In the genomic region with DNA sequence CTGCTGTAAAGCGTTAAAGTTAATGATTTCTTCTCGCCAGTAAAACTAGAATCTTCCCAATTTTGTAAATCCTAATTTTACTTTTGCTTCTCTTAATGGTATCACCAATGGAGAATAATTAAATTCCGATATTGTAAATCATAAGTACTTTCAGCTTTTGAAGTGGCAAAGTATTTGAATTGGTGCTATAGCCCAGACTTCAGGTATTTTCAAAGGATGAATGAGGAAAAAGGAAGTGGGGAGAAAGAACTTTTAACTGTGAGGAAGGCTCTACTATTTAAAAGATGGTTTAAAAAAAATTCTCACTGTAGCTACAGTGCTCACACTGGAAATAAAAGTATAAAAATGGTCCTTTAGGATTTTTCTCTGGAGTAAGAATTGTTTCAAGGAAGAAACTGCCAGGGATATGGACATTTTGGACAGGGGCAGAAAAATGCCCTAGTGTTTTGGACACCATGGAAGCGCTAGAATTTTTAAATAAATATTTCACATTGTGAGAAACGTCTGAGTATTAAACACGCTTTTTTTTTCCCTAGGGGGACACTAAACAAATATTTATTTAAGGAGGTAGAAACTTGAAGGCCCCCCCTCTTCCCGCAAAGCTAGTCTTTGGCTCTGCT, we compare ENCODE assay signal across 8 cellular contexts. TPM values are rescaled to one million over a fixed set of nuclear protein-coding genes. Genes with fewer than 3 reads are reported as not detected.
DNase-seq lines count a peak whose midpoint lies in the region; FAIRE-seq and TF ChIP-seq lines count a peak whose summit lies in the region.

No MANE protein-coding gene starts in this region.

- H3K79me2 ChIP-seq in OCI-LY7 (ENCODE audit: insufficient read depth, low read depth, low read length), result peaks cover 30% of the 10 kb centered on the region

- H3K4me1 Mint-ChIP-seq in Calu3 (ENCODE audit: low read depth, unreplicated experiment) (peaks cover 9% of the 10 kb centered on the region), endothelial cell (ENCODE audit: unreplicated experiment) (peaks cover 27% of the 10 kb centered on the region)

- no peak for FAIRE-seq in GM12892 (lab: Jason Lieb, UNC)

- no peak for TF ChIP-seq CTCF in Calu3 (IDR thresholded peaks at IDR 0.05; ENCODE audit: unreplicated experiment)
- TF ChIP-seq CTCF in OCI-LY7 (conservative IDR thresholded peaks at IDR 0.05; ENCODE audit: low read length), result no peak
- TF ChIP-seq CTCF in endothelial cell (IDR thresholded peaks at IDR 0.05; ENCODE audit: unreplicated experiment), result no peak
- no peak for TF ChIP-seq CTCF in neutrophil (IDR thresholded peaks at IDR 0.05)

- POLR2A ChIA-PET in OCI-LY7 (lab: Charles Lee), result interaction anchor here (0.7 to 1.1 kb wide), 5 partner anchors 24 to 331 kb away, joined by 3 to 5 read pairs (median 3); no protein-coding TSS in a partner anchor

- no peaks in the 10 kb centered on the region for H3K27me3 ChIP-seq in neutrophil

- CTCF ChIA-PET in Calu3 (lab: Charles Lee), result no interaction called here
- CTCF ChIA-PET in OCI-LY7 (lab: Charles Lee; ENCODE audit: unreplicated experiment), result interaction anchor here (0.6 kb wide), 1 partner anchor 167 kb away, joined by 3 read pairs; no protein-coding TSS in a partner anchor

- H3K4me3 ChIP-seq in OCI-LY7 (ENCODE audit: low read depth, low read length, poor library complexity, severe bottlenecking) (peak overlapping the region; percentile 75), neutrophil (ENCODE audit: low read depth in 1 of 2, low read length in 1 of 2) (peak overlapping the region; percentile 90 to 91)

- peaks cover 29% of the 10 kb centered on the region for H3K36me3 Mint-ChIP-seq in Calu3 (ENCODE audit: insufficient read depth, unreplicated experiment)
- peaks cover 8% of the 10 kb centered on the region for H3K36me3 Mint-ChIP-seq in endothelial cell (ENCODE audit: low read depth, unreplicated experiment)

- peak overlapping the region; percentile 86 for H3K27ac ChIP-seq in OCI-LY7 (ENCODE audit: low read depth, low read length, poor library complexity, severe bottlenecking)
- peak overlapping the region; percentile 98 for H3K27ac ChIP-seq in neutrophil

- peaks cover 3% of the 10 kb centered on the region for H3K9me3 Mint-ChIP-seq in Calu3 (ENCODE audit: low read depth, unreplicated experiment)
- no peaks in the 10 kb centered on the region for H3K9me3 Mint-ChIP-seq in endothelial cell (ENCODE audit: unreplicated experiment)

- BruUV-seq in Calu3 (replicated peaks; lab: Mats Ljungman, UMichigan) (TSS peak; percentile 76), OCI-LY7 (replicated peaks; lab: Mats Ljungman, UMichigan) (TSS peak; percentile 85)

- H4K20me1 ChIP-seq in OCI-LY7 (ENCODE audit: insufficient read depth, low read length), result peaks cover 20% of the 10 kb centered on the region; the same call in 1 of the 2 replicates

- H3K9me3 ChIP-seq in OCI-LY7 (ENCODE audit: low read length) (no peaks in the 10 kb centered on the region), neutrophil (no peaks in the 10 kb centered on the region)

- DNase-seq in Calu3 (no peak), OCI-LY7 (ENCODE audit: low spot score) (no peak), endothelial cell (ENCODE audit: low spot score) (no peak), NCI-H2171 treated with DMSO at 0.1 percent for 48 hours (lab: John Stamatoyannopoulos, UW) (no peak), GM12892 (ENCODE audit: insufficient read length) (no peak), posterior vena cava (ENCODE audit: low spot score) (no peak)
- DNase-seq in activated CD8-positive, alpha-beta memory T cell treated with anti-CD3 and anti-CD28 coated beads for 24 hours, result no peak

- no peaks in the 10 kb centered on the region for H3K9me2 ChIP-seq in OCI-LY7 (ENCODE audit: insufficient read depth, low read length)

- intact Hi-C loops in Calu3 (cut with micrococcal nuclease; ENCODE audit: unreplicated experiment), result loop anchor here (5.0 kb wide), 1 partner anchor 84 kb away; no protein-coding TSS in a partner anchor
- intact Hi-C loops in OCI-LY7 (cut with micrococcal nuclease; ENCODE audit: unreplicated experiment), result loop anchor here (2.0 to 10.0 kb wide), 5 partner anchors 69 to 289 kb away; no protein-coding TSS in a partner anchor
- intact Hi-C loops in posterior vena cava (cut with DNase I), result no loop called here

- H3K4me2 ChIP-seq in OCI-LY7 (ENCODE audit: low read length), result peak overlapping the region; percentile 81

- H3K4me1 ChIP-seq in OCI-LY7 (ENCODE audit: insufficient read depth, low read length, poor library complexity, severe bottlenecking), result peaks cover 20% of the 10 kb centered on the region
- H3K4me1 ChIP-seq in neutrophil (ENCODE audit: control insufficient read depth in 1 of 2, insufficient read depth in 1 of 2, low read depth in 1 of 2, low read length in 1 of 2), result peaks cover 30 to 37% of the 10 kb centered on the region in 2 experiments

- peak overlapping the region; percentile 83 for H3K4me3 Mint-ChIP-seq in Calu3 (ENCODE audit: low read depth, unreplicated experiment)
- peak overlapping the region; percentile 91 for H3K4me3 Mint-ChIP-seq in endothelial cell (ENCODE audit: unreplicated experiment)

- peak overlapping the region; percentile 42 for H3K27ac Mint-ChIP-seq in Calu3 (ENCODE audit: unreplicated experiment)
- peak overlapping the region; percentile 85 for H3K27ac Mint-ChIP-seq in endothelial cell (ENCODE audit: unreplicated experiment)

- no peaks in the 10 kb centered on the region for H3K27me3 Mint-ChIP-seq in Calu3 (ENCODE audit: unreplicated experiment)
- H3K27me3 Mint-ChIP-seq in endothelial cell (ENCODE audit: unreplicated experiment), result peaks cover 1% of the 10 kb centered on the region

- no peak for TF ChIP-seq POLR2A in GM12892 (IDR thresholded peaks at IDR 0.05; ENCODE audit: low read depth, low read length)

- H2AFZ ChIP-seq in OCI-LY7 (ENCODE audit: low read length), result peak overlapping the region; percentile 90

- H3K36me3 ChIP-seq in OCI-LY7 (ENCODE audit: insufficient read depth, low read length), result no peaks in the 10 kb centered on the region
- H3K36me3 ChIP-seq in neutrophil, result no peaks in the 10 kb centered on the region

RNA-seq across cellular contexts. Expression of a gene that starts 1.3 kb away (rescaled TPM):
- total RNA-seq in Calu3 (2022), result 35.7 and 38.1 TPM in 2 replicates
- total RNA-seq in OCI-LY7 (2014; rRNA removed; shearing (Covaris generic)), result 17.3 and 17.4 TPM in 2 replicates
- total RNA-seq in OCI-LY7 (2022), result 35.8 and 39.4 TPM in 2 replicates
- 105 TPM for total RNA-seq in endothelial cell (ENCODE audit: unreplicated experiment)
- 29.0 TPM for polyA plus RNA-seq in GM12892 (2012; ENCODE audit: missing spikeins)
- total RNA-seq in posterior vena cava, result 10 to 100 TPM; 52.3 to 73.2 TPM

Comparison
In these comparisons a context has a peak if more than half of its experiments do, and no peak if none do; other contexts are left out.
1. intact Hi-C loops: an anchor here in Calu3 (5.0 kb wide) and OCI-LY7 (2.0 to 10.0 kb wide); none called in posterior vena cava.